Comparison of ENCODE assay signal across 16 cellular contexts in the genomic region with DNA sequence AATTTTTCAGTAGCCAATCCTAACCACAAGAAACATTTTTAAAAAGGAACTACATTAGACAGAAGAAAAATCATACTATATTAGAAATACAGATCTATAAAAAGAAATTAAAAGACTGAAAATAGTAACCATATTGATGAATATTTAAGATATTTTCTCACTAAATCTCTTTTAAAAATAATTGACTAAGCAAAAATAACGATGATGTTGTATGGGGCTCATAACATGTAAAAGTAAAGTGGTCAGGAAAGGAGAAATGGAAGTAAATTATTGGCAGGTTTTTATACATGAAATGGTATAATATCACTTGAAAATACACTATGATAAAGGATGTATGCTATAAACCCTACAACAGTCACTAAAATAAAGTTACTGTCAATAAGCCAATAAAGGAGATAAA. TPM values are rescaled to one million over a fixed set of nuclear protein-coding genes. Genes with fewer than 3 reads are reported as not detected.
DNase-seq lines count a peak whose midpoint lies in the region; ATAC-seq, FAIRE-seq and TF ChIP-seq lines count a peak whose summit lies in the region.
"Had no signal": no experiment of that assay in that cellular context is flagged by ENCODE, and none has a peak within 500 bp of the region (broad histone marks: within the 10 kb centered on the region; RNA-seq: fewer than 3 reads in every experiment).

No MANE protein-coding gene starts in this region.

- H3K4me2 ChIP-seq in DOHH2 (ENCODE audit: low read length) = peak overlapping the region; percentile 4; the same call in 1 of the 2 replicates
- H3K4me2 ChIP-seq in Loucy (ENCODE audit: low read depth, low read length, poor library complexity, severe bottlenecking) = peak overlapping the region; percentile 46
- H3K4me2 ChIP-seq in PC-3 (ENCODE audit: low read length) = no peak overlapping the region

- peaks cover 79% of the 10 kb centered on the region for H3K79me2 ChIP-seq in DOHH2 (ENCODE audit: control insufficient read depth, low read length)
- peaks cover 64% of the 10 kb centered on the region for H3K79me2 ChIP-seq in Loucy (ENCODE audit: insufficient read depth, low read length)
- H3K79me2 ChIP-seq in PC-3 (ENCODE audit: low read length) = peaks cover 38% of the 10 kb centered on the region

- H3K36me3 Mint-ChIP-seq in neural crest cell (ENCODE audit: low read depth) = no peaks in the 10 kb centered on the region

- POLR2A ChIA-PET in PC-3 (lab: Charles Lee; ENCODE audit: unreplicated experiment) = no interaction called here

- H2AFZ ChIP-seq in Loucy (ENCODE audit: low read length) (no peak overlapping the region), PC-3 (ENCODE audit: low read length) (no peak overlapping the region)

- H3K4me3 ChIP-seq in DOHH2 (ENCODE audit: low read length) (no peak overlapping the region), Loucy (ENCODE audit: low read length, poor library complexity, severe bottlenecking) (peak overlapping the region; percentile 20), PC-3 (ENCODE audit: low read length) (no peak overlapping the region)

- intact Hi-C loops in PC-3 (cut with micrococcal nuclease) (no loop called here), head of caudate nucleus (cut with DNase I) (no loop called here)

- H3K27me3 ChIP-seq in DOHH2 (ENCODE audit: control insufficient read depth, low read length) (no peaks in the 10 kb centered on the region), Loucy (ENCODE audit: insufficient read depth, low read length, poor library complexity, severe bottlenecking) (no peaks in the 10 kb centered on the region), PC-3 (ENCODE audit: low read length) (no peaks in the 10 kb centered on the region)

- TF ChIP-seq CTCF in DOHH2 (IDR thresholded peaks at IDR 0.05; ENCODE audit: low read depth, low read length, poor library complexity, severe bottlenecking) (no peak), Loucy (conservative IDR thresholded peaks at IDR 0.05; ENCODE audit: low read length) (no peak), neural crest cell (conservative IDR thresholded peaks at IDR 0.05) (no peak), PC-3 (conservative IDR thresholded peaks at IDR 0.05; ENCODE audit: low read depth, low read length) (no peak)

- H4K20me1 ChIP-seq in DOHH2 (ENCODE audit: control insufficient read depth, insufficient read depth, low read depth, low read length) (no peaks in the 10 kb centered on the region), Loucy (ENCODE audit: insufficient read depth, low read length, poor library complexity, severe bottlenecking) (no peaks in the 10 kb centered on the region), PC-3 (ENCODE audit: low read length) (no peaks in the 10 kb centered on the region)

- H3K4me3 Mint-ChIP-seq in neural crest cell = peak overlapping the region; percentile 7
- H3K4me3 Mint-ChIP-seq: B cell; CD4-positive, alpha-beta T cell; H9 had no signal

- H3K9me2 ChIP-seq in DOHH2 (replicated peaks; ENCODE audit: control insufficient read depth, low read length) (no peaks in the 10 kb centered on the region), Loucy (replicated peaks; ENCODE audit: low read depth, low read length) (no peaks in the 10 kb centered on the region), PC-3 (replicated peaks; ENCODE audit: low read length) (no peaks in the 10 kb centered on the region)

- H3K27me3 Mint-ChIP-seq in neural crest cell (ENCODE audit: low read depth) = peaks cover 8% of the 10 kb centered on the region
- H3K27me3 Mint-ChIP-seq: B cell; CD4-positive, alpha-beta T cell had no signal

- H3K27ac ChIP-seq in DOHH2 (ENCODE audit: low read depth, low read length) = no peak overlapping the region
- no peak overlapping the region for H3K27ac ChIP-seq in PC-3 (ENCODE audit: low read length)

- BruUV-seq in PC-3 (replicated peaks; lab: Mats Ljungman, UMichigan) = no TSS peak

- no peak for ATAC-seq in PC-3

- no peak for DNase-seq in neural crest cell (ENCODE audit: low read depth, low spot score)
- DNase-seq in PC-3 = no peak
- no peak for DNase-seq in head of caudate nucleus
- no peak for DNase-seq in NCI-H510A treated with DMSO at 0.1 percent for 48 hours (lab: John Stamatoyannopoulos, UW)
- no peak for DNase-seq in medulla oblongata (ENCODE audit: extremely low spot score)
- DNase-seq: C1 segment of cervical spinal cord; Calu3; CD4-positive, alpha-beta T cell; DMS 273 treated with DMSO at 0.1 percent for 48 hours; GOT3; H9 had no signal

- CTCF ChIA-PET in PC-3 (lab: Charles Lee) = no interaction called here

- no peaks in the 10 kb centered on the region for H3K9me3 ChIP-seq in DOHH2 (ENCODE audit: control insufficient read depth, insufficient read depth, low read length)
- H3K9me3 ChIP-seq in Loucy (ENCODE audit: insufficient read depth, low read depth, low read length) = no peaks in the 10 kb centered on the region
- H3K9me3 ChIP-seq in PC-3 (ENCODE audit: low read length) = no peaks in the 10 kb centered on the region

- H3K4me1 ChIP-seq in DOHH2 (ENCODE audit: control insufficient read depth, low read length) (peaks cover 28% of the 10 kb centered on the region), Loucy (ENCODE audit: insufficient read depth, low read length, poor library complexity, severe bottlenecking) (peaks cover 40% of the 10 kb centered on the region), PC-3 (ENCODE audit: insufficient read depth, low read length) (peaks cover 12% of the 10 kb centered on the region)

- peaks cover 13% of the 10 kb centered on the region for H3K4me1 Mint-ChIP-seq in neural crest cell

- no peak overlapping the region for H3K9ac ChIP-seq in Loucy (ENCODE audit: low read depth, low read length, poor library complexity, severe bottlenecking)
- no peak overlapping the region for H3K9ac ChIP-seq in PC-3 (ENCODE audit: low read length)

- no peaks in the 10 kb centered on the region for H3K9me3 Mint-ChIP-seq in neural crest cell
- H3K9me3 Mint-ChIP-seq: CD4-positive, alpha-beta T cell; H9 had no signal

- no peak overlapping the region for H3K27ac Mint-ChIP-seq in neural crest cell (ENCODE audit: unreplicated experiment)
- H3K27ac Mint-ChIP-seq: B cell; CD4-positive, alpha-beta T cell had no signal

- peak; percentile 22 for FAIRE-seq in TTC549 (lab: Jason Lieb, UNC)
- FAIRE-seq: GM12891 had no signal

- peaks cover 1% of the 10 kb centered on the region; the same call in 1 of the 2 replicates for H3K36me3 ChIP-seq in DOHH2 (ENCODE audit: control insufficient read depth, low read length)
- no peaks in the 10 kb centered on the region for H3K36me3 ChIP-seq in Loucy (ENCODE audit: insufficient read depth, low read length)
- H3K36me3 ChIP-seq in PC-3 (ENCODE audit: low read depth, low read length) = no peaks in the 10 kb centered on the region

- no peaks in the 10 kb centered on the region for H3F3A ChIP-seq in DOHH2 (ENCODE audit: control insufficient read depth, insufficient read depth)
- H3F3A ChIP-seq in Loucy (ENCODE audit: low read depth) = no peaks in the 10 kb centered on the region
- no peaks in the 10 kb centered on the region for H3F3A ChIP-seq in PC-3 (ENCODE audit: low read length, unreplicated experiment)

RNA-seq across cellular contexts. Expression of gene WDPCP, which starts 5.4 kb away (rescaled TPM):
- total RNA-seq in neural crest cell = 6.8 and 9.1 TPM in 2 replicates
- 4.0 and 6.3 TPM in 2 replicates for total RNA-seq in PC-3 (2014; rRNA removed)

RNA-seq across cellular contexts. Expression of gene MDH1, which starts 5.9 kb away (rescaled TPM):
- total RNA-seq in neural crest cell (145 and 155 TPM in 2 replicates), PC-3 (2014; rRNA removed) (249 and 304 TPM in 2 replicates)
